Comparison of ENCODE assay signal across 9 cellular contexts in the genomic region with DNA sequence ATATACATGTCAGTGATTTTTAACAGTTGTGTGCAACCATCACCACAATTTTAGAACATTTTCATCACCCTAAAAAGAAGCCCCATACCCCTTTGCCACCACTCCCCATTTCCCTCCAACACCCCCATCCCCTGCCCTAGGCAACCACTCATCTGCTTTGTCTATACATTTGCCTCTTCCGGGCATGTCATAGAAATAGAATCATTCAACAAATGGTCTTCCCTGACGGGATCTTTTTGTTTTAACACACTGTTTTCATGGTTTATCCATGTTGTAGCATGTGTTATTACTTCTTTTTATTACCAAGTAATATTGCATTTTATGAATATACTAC. TPM values are rescaled to one million over a fixed set of nuclear protein-coding genes. Genes with fewer than 3 reads are reported as not detected.
DNase-seq lines count a peak whose midpoint lies in the region; ATAC-seq, FAIRE-seq and TF ChIP-seq lines count a peak whose summit lies in the region.
"Had no signal": no experiment of that assay in that cellular context is flagged by ENCODE, and none has a peak within 500 bp of the region (broad histone marks: within the 10 kb centered on the region; RNA-seq: fewer than 3 reads in every experiment).

No MANE protein-coding gene starts in this region.

- H4K20me1 ChIP-seq in neural progenitor cell (ENCODE audit: low read depth): no peaks in the 10 kb centered on the region

- no peaks in the 10 kb centered on the region for H3K27me3 Mint-ChIP-seq in CD4-positive, alpha-beta memory T cell
- H3K27me3 Mint-ChIP-seq in neural progenitor cell (ENCODE audit: insufficient read depth, low read depth): peaks cover 18% of the 10 kb centered on the region

- H3K9me3 ChIP-seq in CD4-positive, alpha-beta memory T cell (ENCODE audit: control insufficient read depth in 1 of 2, low read length in 2 of 2): no peaks in the 10 kb centered on the region
- H3K9me3 ChIP-seq in KOPT-K1 (ENCODE audit: insufficient read depth, low read length, poor library complexity, severe bottlenecking) (no peaks in the 10 kb centered on the region), duodenal mucosa (ENCODE audit: control insufficient read depth in 1 of 2, low read length in 2 of 2) (no peaks in the 10 kb centered on the region), neural progenitor cell (ENCODE audit: low read depth) (no peaks in the 10 kb centered on the region)

- ATAC-seq in GM21515 (IDR thresholded peaks at IDR 0.05; ENCODE audit: unreplicated experiment) (no peak), GM19324 (IDR thresholded peaks at IDR 0.05; ENCODE audit: low FRiP score, unreplicated experiment) (no peak)

- peak overlapping the region; percentile 71 to 80 for H3K4me3 ChIP-seq in CD4-positive, alpha-beta memory T cell (ENCODE audit: low read length in 2 of 2)
- H3K4me3 ChIP-seq in duodenal mucosa (ENCODE audit: low read depth in 1 of 2, low read length in 2 of 2) (peak overlapping the region; percentile 81 to 87), neural progenitor cell (peak overlapping the region; percentile 47)

- POLR2A ChIA-PET in CD4-positive, alpha-beta memory T cell (lab: Charles Lee; ENCODE audit: partially characterized antibody): interaction anchor here (0.6 to 0.7 kb wide), 2 partner anchors 13 to 45 kb away, joined by 3 to 4 read pairs; a partner anchor contains a TSS

- peak overlapping the region; percentile 92 for H2AFZ ChIP-seq in neural progenitor cell (replicated peaks)

- H3K27ac Mint-ChIP-seq in CD4-positive, alpha-beta memory T cell: peak overlapping the region; percentile 87 to 98 (median 97)
- H3K27ac Mint-ChIP-seq in neural progenitor cell: no peak overlapping the region

- H3K4me1 ChIP-seq in CD4-positive, alpha-beta memory T cell (ENCODE audit: insufficient read depth, low read length): peaks cover 59% of the 10 kb centered on the region
- H3K4me1 ChIP-seq in duodenal mucosa (ENCODE audit: control insufficient read depth in 1 of 2, insufficient read depth in 2 of 2, low read length in 2 of 2): peaks cover 60 to 74% of the 10 kb centered on the region in 2 donors
- H3K4me1 ChIP-seq in neural progenitor cell: no peaks in the 10 kb centered on the region

- peaks cover 3% of the 10 kb centered on the region for H3K36me3 ChIP-seq in CD4-positive, alpha-beta memory T cell (ENCODE audit: insufficient read depth, low read length)
- H3K36me3 ChIP-seq in KOPT-K1 (ENCODE audit: insufficient read depth, low read length) (peaks cover 34% of the 10 kb centered on the region), duodenal mucosa (ENCODE audit: control insufficient read depth in 1 of 2, insufficient read depth in 2 of 2, low read length in 2 of 2) (peaks cover 17 to 25% of the 10 kb centered on the region in 2 donors), neural progenitor cell (no peaks in the 10 kb centered on the region)

- TF ChIP-seq POLR2A in GM12892 (IDR thresholded peaks at IDR 0.05; ENCODE audit: low read depth, low read length): no peak

- peaks cover 18 to 32% of the 10 kb centered on the region in 2 donors for H3K36me3 Mint-ChIP-seq in CD4-positive, alpha-beta memory T cell
- H3K36me3 Mint-ChIP-seq in neural progenitor cell: no peaks in the 10 kb centered on the region

- H3K79me2 ChIP-seq in neural progenitor cell (ENCODE audit: low read depth): no peaks in the 10 kb centered on the region

- FAIRE-seq in GM12892 (lab: Jason Lieb, UNC): no peak

- intact Hi-C loops in CD4-positive, alpha-beta memory T cell (cut with micrococcal nuclease): loop anchor here (1.0 kb wide), 1 partner anchor 142 kb away; no protein-coding TSS in a partner anchor

- no peak for DNase-seq in CD4-positive, alpha-beta memory T cell
- DNase-seq in neural progenitor cell (ENCODE audit: low spot score): no peak
- no peak for DNase-seq in SKM-1 treated with dmso at 0.1 percent for 144 hours (lab: John Stamatoyannopoulos, UW; ENCODE audit: unreplicated experiment)
- DNase-seq in GM12892 (ENCODE audit: insufficient read length): no peak
- DNase-seq: NCI-H345 had no signal

- CTCF ChIA-PET in CD4-positive, alpha-beta memory T cell (lab: Charles Lee; ENCODE audit: partially characterized antibody): interaction anchor here (0.7 to 1.1 kb wide), 4 partner anchors 9 to 21 kb away, joined by 3 to 6 read pairs (median 4); no protein-coding TSS in a partner anchor

- peak overlapping the region; percentile 90 to 98 (median 97) for H3K4me3 Mint-ChIP-seq in CD4-positive, alpha-beta memory T cell
- H3K4me3 Mint-ChIP-seq in neural progenitor cell: peak overlapping the region; percentile 77

- H3K27me3 ChIP-seq in CD4-positive, alpha-beta memory T cell (ENCODE audit: insufficient read depth, low read length): no peaks in the 10 kb centered on the region
- H3K27me3 ChIP-seq in duodenal mucosa (ENCODE audit: control insufficient read depth in 1 of 2, insufficient read depth in 2 of 2, low read length in 2 of 2) (no peaks in the 10 kb centered on the region), neural progenitor cell (peaks cover 12% of the 10 kb centered on the region)

- peaks cover 52 to 70% (median 62%) of the 10 kb centered on the region in 4 donors for H3K4me1 Mint-ChIP-seq in CD4-positive, alpha-beta memory T cell
- H3K4me1 Mint-ChIP-seq in neural progenitor cell: peaks cover 24% of the 10 kb centered on the region

- no peaks in the 10 kb centered on the region for H3K9me3 Mint-ChIP-seq in CD4-positive, alpha-beta memory T cell
- H3K9me3 Mint-ChIP-seq in neural progenitor cell: no peaks in the 10 kb centered on the region

- no peak for TF ChIP-seq CTCF in neural progenitor cell (IDR thresholded peaks at IDR 0.05)

- H3K4me2 ChIP-seq in neural progenitor cell: peak overlapping the region; percentile 76

- peak overlapping the region; percentile 90 to 99 for H3K9ac ChIP-seq in duodenal mucosa (ENCODE audit: low read depth in 1 of 2, low read length in 2 of 2)
- H3K9ac ChIP-seq in neural progenitor cell: no peak overlapping the region

- peaks cover 5% of the 10 kb centered on the region for H3F3A ChIP-seq in neural progenitor cell (ENCODE audit: low read depth)

- H3K27ac ChIP-seq in CD4-positive, alpha-beta memory T cell (ENCODE audit: low read depth, low read length): peak overlapping the region; percentile 84
- peak overlapping the region; percentile 89 for H3K27ac ChIP-seq in KOPT-K1 (ENCODE audit: low read depth, low read length, poor library complexity, severe bottlenecking)
- peak overlapping the region; percentile 91 for H3K27ac ChIP-seq in duodenal mucosa (ENCODE audit: low read depth, low read length)
- H3K27ac ChIP-seq in neural progenitor cell: no peak overlapping the region

RNA-seq across cellular contexts. Expression of a gene that starts 4.0 kb away (rescaled TPM):
- 10 to 100 TPM; 41.7 to 43.4 TPM for total RNA-seq in CD4-positive, alpha-beta memory T cell
- polyA plus RNA-seq in CD4-positive, alpha-beta memory T cell: 10 to 100 TPM; 13.4 to 18.0 TPM
- total RNA-seq in neural progenitor cell (ENCODE audit: low replicate concordance): 4.9 and 5.6 TPM in 2 replicates
- polyA plus RNA-seq in GM12892 (2012; ENCODE audit: missing spikeins): 4.0 TPM

RNA-seq across cellular contexts. Expression of a gene that starts 34.8 kb away (rescaled TPM):
- total RNA-seq in CD4-positive, alpha-beta memory T cell: 10 to 100 TPM; 81.2 to 93.9 TPM
- polyA plus RNA-seq in CD4-positive, alpha-beta memory T cell: 10 to 100 TPM; 38.4 to 41.2 TPM
- total RNA-seq in neural progenitor cell (ENCODE audit: low replicate concordance): 38.6 and 42.4 TPM in 2 replicates
- 2.4 TPM for polyA plus RNA-seq in GM12892 (2012; ENCODE audit: missing spikeins)

RNA-seq across cellular contexts. Expression of a gene that starts 44.4 kb away (rescaled TPM):
- 10 to 100 TPM; 13.2 to 15.1 TPM for total RNA-seq in CD4-positive, alpha-beta memory T cell
- 1 to 10 TPM in 1 of 2 donors, under 1 TPM in 1; 0.49 to 1.3 TPM for polyA plus RNA-seq in CD4-positive, alpha-beta memory T cell
- 0.60 and 1.4 TPM in 2 replicates for total RNA-seq in neural progenitor cell (ENCODE audit: low replicate concordance)
- not detected for polyA plus RNA-seq in GM12892 (2012; ENCODE audit: missing spikeins)
